ENCODE assay signal across 24 cellular contexts in genomic region chr2:62908145-62908544, GRCh38.
DNase-seq lines count a peak whose midpoint lies in the region; ATAC-seq, FAIRE-seq and TF ChIP-seq lines count a peak whose summit lies in the region.
"Had no signal": no experiment of that assay in that cellular context is flagged by ENCODE, and none has a peak within 500 bp of the region (broad histone marks: within the 10 kb centered on the region; RNA-seq: fewer than 3 reads in every experiment).

No MANE protein-coding gene starts in this region.

- POLR2A ChIA-PET in GM12878 (lab: Charles Lee): no interaction called here

- TF ChIP-seq CTCF in D721Med (IDR thresholded peaks at IDR 0.05; ENCODE audit: insufficient read depth, missing control alignments) (no peak), GM12878 (IDR thresholded peaks at IDR 0.05 in 2 of 3, conservative IDR thresholded peaks at IDR 0.05 in 1 of 3; ENCODE audit: control insufficient read depth in 2 of 3, extremely low read depth in 1 of 3, insufficient read depth in 1 of 3, low read depth in 3 of 3, low read length in 3 of 3) (no peak), mucosa of descending colon (IDR thresholded peaks at IDR 0.05) (no peak)

- H3K9me3 ChIP-seq in GM12878 (replicated peaks; ENCODE audit: control insufficient read depth, insufficient read depth, low read length): no peaks in the 10 kb centered on the region
- H3K9me3 ChIP-seq in mucosa of descending colon: no peaks in the 10 kb centered on the region
- H3K9me3 ChIP-seq: BLaER1 treated with 17β-estradiol and CSF1 and Interleukin-3, amounts not matched to agents 10 nM and 100 nM; Caco-2 had no signal

- no peaks in the 10 kb centered on the region for H3K27me3 ChIP-seq in GM12878 (replicated peaks in 1 of 2; ENCODE audit: control insufficient read depth in 2 of 2, insufficient read depth in 2 of 2, low read length in 1 of 2)
- H3K27me3 ChIP-seq: BLaER1 treated with 17β-estradiol and CSF1 and Interleukin-3, amounts not matched to agents 10 nM and 100 nM had no signal

- no peak overlapping the region for H3K4me3 ChIP-seq in GM12878
- H3K4me3 ChIP-seq in mucosa of descending colon: no peak overlapping the region
- H3K4me3 ChIP-seq: BLaER1 treated with 17β-estradiol and CSF1 and Interleukin-3, amounts not matched to agents 10 nM and 100 nM had no signal

- H3K36me3 ChIP-seq in GM12878 (ENCODE audit: control insufficient read depth in 2 of 2, insufficient read depth in 2 of 2, low read length in 1 of 2) (no peaks in the 10 kb centered on the region), mucosa of descending colon (ENCODE audit: low read depth) (no peaks in the 10 kb centered on the region)
- H3K36me3 ChIP-seq: BLaER1 treated with 17β-estradiol and CSF1 and Interleukin-3, amounts not matched to agents 10 nM and 100 nM had no signal

- SMC1A ChIA-PET in GM12878 (lab: Charles Lee; ENCODE audit: uncharacterized antibody, unreplicated experiment): interaction anchor here (0.6 to 1.0 kb wide), 3 partner anchors 84 to 130 kb away, joined by 3 read pairs; no protein-coding TSS in a partner anchor

- DNase-seq in D721Med (ENCODE audit: insufficient read length, low spot score) (no peak), GM12878 (ENCODE audit: low read depth, low spot score) (no peak), renal cortical epithelial cell (ENCODE audit: low read depth) (peak; percentile 16), mucosa of descending colon (no peak)
- no peak for DNase-seq in stimulated activated CD4-positive, alpha-beta T cell treated with anti-CD3 and anti-CD28 coated beads, Interleukin-12 subunit alpha, Interleukin-12 subunit beta, amount 100 ng/mL, for 4 hours
- DNase-seq: AML-193; Caco-2; Calu3; CD4-positive, alpha-beta T cell; CD8-positive, alpha-beta T cell; DMS 273 treated with DMSO at 0.1 percent for 48 hours; DMS153; DMS53; DMS79; DND-41; EL; GF-D8 had no signal

- no peak for TF ChIP-seq POLR2A in GM12878 (IDR thresholded peaks at IDR 0.05; ENCODE audit: low read depth, low read length)

- H3K79me2 ChIP-seq in GM12878 (ENCODE audit: control insufficient read depth, insufficient read depth, low read length): no peaks in the 10 kb centered on the region

- in situ Hi-C loops in GM12878 (cut with MboI): no loop called here

- intact Hi-C loops in GM12878 (cut with micrococcal nuclease; ENCODE audit: unreplicated experiment) (no loop called here), mucosa of descending colon (cut with DNase I, micrococcal nuclease) (no loop called here)

- H3K4me1 ChIP-seq in GM12878 (ENCODE audit: control insufficient read depth, insufficient read depth, low read length) (no peaks in the 10 kb centered on the region), mucosa of descending colon (ENCODE audit: low read depth) (no peaks in the 10 kb centered on the region)
- H3K4me1 ChIP-seq: BLaER1 treated with 17β-estradiol and CSF1 and Interleukin-3, amounts not matched to agents 10 nM and 100 nM; Caco-2 had no signal

- FAIRE-seq in A204.1 (lab: Jason Lieb, UNC) (peak; percentile 34), D721Med (lab: Jason Lieb, UNC) (peak; percentile 58), GM12878 (lab: Jason Lieb, UNC) (peak; percentile 57)
- FAIRE-seq: GM12892, GM18507 had no signal

- no peak overlapping the region for H2AFZ ChIP-seq in GM12878 (ENCODE audit: control insufficient read depth, low read depth, low read length)

- no peak overlapping the region for H3K9ac ChIP-seq in GM12878 (ENCODE audit: control insufficient read depth, insufficient read depth, low read length)
- H3K9ac ChIP-seq: BLaER1 treated with 17β-estradiol and CSF1 and Interleukin-3, amounts not matched to agents 10 nM and 100 nM had no signal

- no peaks in the 10 kb centered on the region for H4K20me1 ChIP-seq in GM12878 (ENCODE audit: control insufficient read depth, insufficient read depth)
- H4K20me1 ChIP-seq: BLaER1 treated with 17β-estradiol and CSF1 and Interleukin-3, amounts not matched to agents 10 nM and 100 nM had no signal

- TF ChIP-seq RAD21 in GM12878 (IDR thresholded peaks at IDR 0.05; ENCODE audit: insufficient read depth, low read depth, low read length): no peak

- RAD21 ChIA-PET in GM12878 (lab: Charles Lee; ENCODE audit: unreplicated experiment): no interaction called here

- peak; percentile 52; the same call in 2 of the 3 replicates for ATAC-seq in GM12878
- ATAC-seq in GM21515 (IDR thresholded peaks at IDR 0.05; ENCODE audit: unreplicated experiment): no peak
- ATAC-seq in mucosa of descending colon: no peak
- ATAC-seq: CD8-positive, alpha-beta T cell had no signal

- no peak overlapping the region for H3K4me2 ChIP-seq in GM12878 (ENCODE audit: control insufficient read depth, insufficient read depth)
- H3K4me2 ChIP-seq: BLaER1 treated with 17β-estradiol and CSF1 and Interleukin-3, amounts not matched to agents 10 nM and 100 nM had no signal

- H3K27ac ChIP-seq in GM12878 (ENCODE audit: control insufficient read depth, insufficient read depth): no peak overlapping the region
- H3K27ac ChIP-seq: 22Rv1; BLaER1 treated with 17β-estradiol and CSF1 and Interleukin-3, amounts not matched to agents 10 nM and 100 nM; C4-2B had no signal

- TF ChIP-seq EP300 in GM12878 (IDR thresholded peaks at IDR 0.05; ENCODE audit: borderline replicate concordance in 1 of 2, control insufficient read depth in 1 of 2, low read depth in 2 of 2, low read length in 2 of 2): no peak

- BruUV-seq in GM12878 (replicated peaks; lab: Mats Ljungman, UMichigan): no TSS peak

- 63% methylated on average over 1 of the region's 1 CpG for WGBS in GM12878 (ENCODE audit: insufficient coverage, insufficient replicate concordance, low lambda C conversion rate, missing lambda C conversion rate)

- CTCF ChIA-PET in GM12878 (lab: Yijun Ruan, JAX): interaction anchor here (1.5 kb wide), 1 partner anchor 13 kb away, joined by 4 read pairs; no protein-coding TSS in a partner anchor

TF ChIP-seq in GM12878, 131 proteins besides CTCF, POLR2A, EP300 and RAD21:
- TF ChIP-seq HDAC2 (IDR thresholded peaks at IDR 0.05) (no peak), JUNB (IDR thresholded peaks at IDR 0.05) (peak; percentile 57), ZNF622 (IDR thresholded peaks at IDR 0.05) (no peak), CHD4 (IDR thresholded peaks at IDR 0.05) (no peak), BMI1 (IDR thresholded peaks at IDR 0.05; ENCODE audit: borderline replicate concordance) (no peak), MTA2 (IDR thresholded peaks at IDR 0.05; ENCODE audit: low read depth) (peak; percentile 43; the same call in 1 of the 2 replicates)
TF ChIP-seq in GM12878: peak in this region for 2.
